ENCODE assay signal across 24 cellular contexts in the genomic region with DNA sequence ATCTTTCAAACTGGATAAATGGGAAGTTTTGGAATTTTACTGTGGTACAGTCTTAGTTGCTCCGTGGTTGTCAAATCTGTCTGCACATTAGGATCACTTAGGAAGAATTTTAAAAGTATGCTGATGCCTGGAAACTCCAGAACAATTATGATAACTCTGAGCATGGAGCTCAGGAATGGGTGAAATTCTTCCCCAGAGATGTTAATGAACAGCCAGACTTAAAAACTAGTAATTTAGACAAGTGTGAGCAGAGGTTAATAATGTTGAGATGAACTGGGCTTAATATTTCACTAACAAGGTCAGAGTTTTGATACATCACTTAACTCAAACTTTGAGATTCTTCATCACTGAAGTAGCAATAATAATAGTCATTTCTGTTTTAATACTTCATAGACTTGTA.
"Had no signal": no experiment of that assay in that cellular context is flagged by ENCODE, and none has a peak within 500 bp of the region (broad histone marks: within the 10 kb centered on the region; RNA-seq: fewer than 3 reads in every experiment).

No MANE protein-coding gene starts in this region.

- H3K4me3 ChIP-seq: K562, SJCRH30 had no signal

- DNase-seq: MV-4-11, NCI-H1048, NCI-H1105, NCI-H1417, NCI-H1436 treated with DMSO at 0.1 percent for 48 hours, NCI-H1694, NCI-H187 treated with DMSO at 0.1 percent for 48 hours, NCI-H2029 treated with DMSO at 0.1 percent for 48 hours, NCI-H226, NCI-H446, NCI-H510A, NCI-H524 treated with DMSO at 0.1 percent for 48 hours, NCI-H69, NCI-H774, PC-3, SHP77 treated with DMSO at 0.1 percent for 48 hours, SJCRH30 had no signal

- H3K4me1 ChIP-seq: SJCRH30 had no signal

- H3K9ac ChIP-seq: KMS-11 had no signal

- H3K36me3 ChIP-seq: SJCRH30 had no signal

- H3K27ac Mint-ChIP-seq: IgD-negative memory B cell had no signal

- H3K27ac ChIP-seq: KMS-11, SJCRH30 had no signal

- H3K9me3 ChIP-seq: SJCRH30 had no signal

- ATAC-seq: HepG2, K562, Panc1, PC-3, Right ventricle myocardium inferior, SK-N-SH treated with all-trans-retinoic acid at 6 μM for 48 hours had no signal

- H3K4me3 Mint-ChIP-seq: IgD-negative memory B cell had no signal

- H3K4me1 Mint-ChIP-seq: IgD-negative memory B cell had no signal

- H3K27me3 ChIP-seq: SJCRH30 had no signal

- H3K36me3 Mint-ChIP-seq: IgD-negative memory B cell had no signal

- H3K27me3 Mint-ChIP-seq: IgD-negative memory B cell had no signal

- H3K4me2 ChIP-seq: KMS-11 had no signal

- FAIRE-seq: HepG2, K562 had no signal
